Comparison of ENCODE assay signal across 8 cellular contexts in the genomic region with DNA sequence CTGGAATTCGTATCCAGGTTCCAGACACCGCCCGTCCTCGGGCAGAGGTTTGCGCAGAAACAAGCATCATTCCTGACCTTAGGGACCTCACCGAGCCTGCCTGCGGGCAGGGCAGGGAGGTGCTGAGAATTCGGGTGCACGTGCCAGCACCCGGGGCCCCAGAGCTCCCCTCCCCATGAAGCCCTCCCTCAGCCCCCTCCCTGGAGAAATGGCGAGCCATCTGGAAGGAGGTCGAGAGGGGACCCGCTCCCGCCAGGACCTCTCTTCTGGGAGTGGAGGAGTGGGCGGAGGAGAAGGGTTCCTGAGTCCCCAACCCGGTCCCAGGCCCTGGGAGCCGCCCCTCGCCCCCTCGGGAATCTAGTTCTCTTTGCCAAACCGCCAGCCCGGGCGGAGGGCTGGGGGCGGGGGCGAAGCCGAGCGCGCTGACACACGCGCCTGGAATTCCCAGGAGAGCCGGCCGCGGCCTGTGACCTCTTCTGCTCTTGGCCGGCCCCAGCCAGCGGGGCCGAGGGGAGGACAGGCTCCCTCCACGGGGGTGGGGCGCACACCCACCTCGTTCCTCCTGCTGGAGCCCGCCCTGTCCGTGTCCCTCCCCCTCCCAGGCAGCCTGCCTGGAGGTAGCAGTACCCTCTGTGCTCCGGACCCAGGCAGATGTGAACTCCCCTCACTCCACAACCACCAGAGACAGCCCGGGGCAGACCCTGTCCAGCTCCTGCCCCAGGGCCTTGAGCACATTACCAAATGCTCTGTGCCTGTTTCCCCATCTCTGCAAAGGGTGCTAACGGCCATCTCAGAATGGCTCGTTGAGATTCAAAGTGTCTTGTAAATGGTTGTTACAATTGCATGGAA. TPM values are rescaled to one million over a fixed set of nuclear protein-coding genes. Genes with fewer than 3 reads are reported as not detected.
DNase-seq lines count a peak whose midpoint lies in the region; ATAC-seq, FAIRE-seq and TF ChIP-seq lines count a peak whose summit lies in the region.

No MANE protein-coding gene starts in this region.

- H2BK120ac ChIP-seq in H1 (replicated peaks; ENCODE audit: low read depth, low read length): peak overlapping the region; percentile 78

- TF ChIP-seq CTCF in H1 (IDR thresholded peaks at IDR 0.05; ENCODE audit: control extremely low read depth in 1 of 3, insufficient read depth in 1 of 3, low read depth in 1 of 3, low read length in 3 of 3): no peak

- H2AK5ac ChIP-seq in H1 (ENCODE audit: low read depth, low read length): no peak overlapping the region

- no peak overlapping the region for H3K27ac ChIP-seq in H1 (ENCODE audit: low read depth, low read length)

- no peaks in the 10 kb centered on the region for H3K79me2 ChIP-seq in H1 (ENCODE audit: control insufficient read depth in 1 of 2, insufficient read depth in 2 of 2, low read length in 2 of 2)

- H3K23me2 ChIP-seq in H1 (ENCODE audit: low read depth, low read length): peaks cover 18% of the 10 kb centered on the region; the same call in 1 of the 2 replicates

- peaks cover 5 to 6% of the 10 kb centered on the region in 2 experiments for H4K20me1 ChIP-seq in H1 (replicated peaks in 1 of 2; ENCODE audit: control insufficient read depth in 1 of 2, insufficient read depth in 2 of 2, low read length in 2 of 2)

- POLR2A ChIA-PET in H1 (lab: Charles Lee; ENCODE audit: partially characterized antibody): interaction anchor here (1.7 kb wide), 1 partner anchor 13 kb away, joined by 9 read pairs; no protein-coding TSS in a partner anchor
- POLR2A ChIA-PET in naive thymus-derived CD8-positive, alpha-beta T cell (lab: Charles Lee): interaction anchor here (0.7 to 8.5 kb wide), 6 partner anchors 14 to 402 kb away, joined by 3 to 234 read pairs (median 11); a partner anchor contains a TSS

- no peaks in the 10 kb centered on the region for H3K36me3 Mint-ChIP-seq in naive thymus-derived CD8-positive, alpha-beta T cell

- 10% methylated on average over 30 of the region's 44 CpGs; no CpG with 5 or more reads in 1 of the 2 experiments for WGBS in H1 (ENCODE audit: extremely low coverage in 1 of 2, insufficient coverage in 1 of 2, insufficient read length in 1 of 2, insufficient replicate concordance in 2 of 2, low coverage in 1 of 2, low lambda C conversion rate in 2 of 2, missing lambda C conversion rate in 1 of 2), 2 experiments

- H3K56ac ChIP-seq in H1 (replicated peaks; ENCODE audit: insufficient read length, low read depth, low read length): no peak overlapping the region

- H2AFZ ChIP-seq in H1 (ENCODE audit: low read length): no peak overlapping the region; the same call in 1 of the 2 replicates

- DNase-seq in ELR (ENCODE audit: low read depth): peak; percentile 91
- DNase-seq in NT2/D1 (ENCODE audit: low read depth, low spot score): no peak
- peak in 1 of 2 experiments; percentile 74 for DNase-seq in H1 (ENCODE audit: low read depth in 1 of 2, low spot score in 2 of 2)
- no peak for DNase-seq in naive thymus-derived CD8-positive, alpha-beta T cell
- DNase-seq in SKM-1 treated with dmso at 0.1 percent for 144 hours (lab: John Stamatoyannopoulos, UW; ENCODE audit: unreplicated experiment): no peak
- no peak for DNase-seq in activated CD4-positive, alpha-beta T cell treated with anti-CD3 and anti-CD28 coated beads, Interleukin-2, amount 50 U/mL, for 48 hours
- no peak for DNase-seq in inferior parietal cortex (ENCODE audit: extremely low spot score)
- DNase-seq in T1000 (lab: John Stamatoyannopoulos, UW): no peak

- H4K91ac ChIP-seq in H1 (replicated peaks; ENCODE audit: insufficient read length, low read length): peak overlapping the region; percentile 40

- H3K4me1 ChIP-seq in NT2/D1 (ENCODE audit: insufficient read depth, insufficient read length) (peaks cover 28% of the 10 kb centered on the region), H1 (replicated peaks in 1 of 4; ENCODE audit: control insufficient read depth in 3 of 4, insufficient read depth in 4 of 4, low read length in 3 of 4) (peaks cover 0 to 18% (median 9%) of the 10 kb centered on the region in 4 experiments; a peak in 5 of 7 replicates)

- peak overlapping the region; percentile 57 to 89 (median 79) for H3K4me3 Mint-ChIP-seq in naive thymus-derived CD8-positive, alpha-beta T cell

- peak overlapping the region; percentile 38 for H3K4ac ChIP-seq in H1 (replicated peaks; ENCODE audit: insufficient read length, low read depth, low read length)

- H3K9ac ChIP-seq in NT2/D1 (ENCODE audit: insufficient read length, low read depth): peak overlapping the region; percentile 64
- H3K9ac ChIP-seq in H1 (replicated peaks in 1 of 4; ENCODE audit: extremely low read depth in 1 of 4, low read depth in 3 of 4, low read length in 3 of 4): no peak overlapping the region

- no peaks in the 10 kb centered on the region for H3K27me3 Mint-ChIP-seq in naive thymus-derived CD8-positive, alpha-beta T cell

- H3K14ac ChIP-seq in H1 (ENCODE audit: insufficient read length): no peak overlapping the region

- H3K9me3 ChIP-seq in NT2/D1 (ENCODE audit: insufficient read depth, low read length) (no peaks in the 10 kb centered on the region), H1 (ENCODE audit: insufficient read depth in 2 of 2, low read depth in 1 of 2, low read length in 1 of 2) (no peaks in the 10 kb centered on the region)

- H3K27me3 ChIP-seq in NT2/D1 (ENCODE audit: insufficient read depth, insufficient read length) (peaks cover 9% of the 10 kb centered on the region), H1 (replicated peaks in 1 of 4; ENCODE audit: control insufficient read depth in 3 of 4, extremely low read depth in 1 of 4, insufficient read depth in 3 of 4, low read length in 3 of 4) (peaks cover 12 to 52% (median 40%) of the 10 kb centered on the region in 4 experiments)

- peak overlapping the region; percentile 75; the same call in 1 of the 2 replicates for H2BK12ac ChIP-seq in H1 (ENCODE audit: low read depth, low read length)

- peak overlapping the region; percentile 72 to 94 for H3K4me2 ChIP-seq in H1 (ENCODE audit: insufficient read depth in 1 of 2, low read depth in 2 of 2, low read length in 2 of 2)

- H3K23ac ChIP-seq in H1 (ENCODE audit: insufficient read length): no peak overlapping the region

- peak overlapping the region; percentile 81; the same call in 1 of the 2 replicates for H4K8ac ChIP-seq in H1 (ENCODE audit: extremely low read depth, insufficient read depth, low read length)

- H3K79me1 ChIP-seq in H1 (ENCODE audit: low read depth, low read length): no peaks in the 10 kb centered on the region

- H2BK15ac ChIP-seq in H1 (ENCODE audit: low read length): no peak overlapping the region

- peak overlapping the region in 6 of 10 donors; percentile 62 to 88 (median 80) for H3K27ac Mint-ChIP-seq in naive thymus-derived CD8-positive, alpha-beta T cell

- TF ChIP-seq RAD21 in H1 (IDR thresholded peaks at IDR 0.05 in 1 of 2, conservative IDR thresholded peaks at IDR 0.05 in 1 of 2; ENCODE audit: low read depth in 2 of 2, low read length in 2 of 2): no peak

- H3K9me3 Mint-ChIP-seq in naive thymus-derived CD8-positive, alpha-beta T cell: no peaks in the 10 kb centered on the region

- no peak overlapping the region for H2BK20ac ChIP-seq in H1 (ENCODE audit: low read length)

- CTCF ChIA-PET in H1 (lab: Charles Lee; ENCODE audit: partially characterized antibody): interaction anchor here (0.6 to 4.6 kb wide), 9 partner anchors 17 to 124 kb away, joined by 3 to 25 read pairs (median 4); no protein-coding TSS in a partner anchor

- no peak for ATAC-seq in naive thymus-derived CD8-positive, alpha-beta T cell

- H3K36me3 ChIP-seq in NT2/D1 (ENCODE audit: insufficient read depth, insufficient read length, low read length) (no peaks in the 10 kb centered on the region), H1 (ENCODE audit: control insufficient read depth in 2 of 4, insufficient read depth in 4 of 4, low read length in 3 of 4) (no peaks in the 10 kb centered on the region)

- no peak for TF ChIP-seq POLR2A in H1 (IDR thresholded peaks at IDR 0.05; ENCODE audit: control extremely low read depth in 1 of 2, low read depth in 2 of 2, low read length in 2 of 2)

- no peak for FAIRE-seq in H1 (lab: Jason Lieb, UNC)

- TF ChIP-seq EP300 in H1 (IDR thresholded peaks at IDR 0.05; ENCODE audit: borderline replicate concordance in 1 of 2, low read depth in 2 of 2, low read length in 2 of 2): no peak

- H3K18ac ChIP-seq in H1 (ENCODE audit: extremely low read depth, low read length): no peak overlapping the region; the same call in 1 of the 2 replicates

- peak overlapping the region; percentile 15 for H4K5ac ChIP-seq in H1 (ENCODE audit: insufficient read length, low read depth, low read length)

- peak overlapping the region; percentile 47 for H3K4me3 ChIP-seq in NT2/D1 (ENCODE audit: insufficient read length, low read depth)
- H3K4me3 ChIP-seq in H1 (ENCODE audit: extremely low read depth in 1 of 4, insufficient read depth in 2 of 4, low read depth in 3 of 4, low read length in 4 of 4): peak overlapping the region; percentile 31 to 72 (median 37); a peak in 7 of 8 replicates

- H2BK5ac ChIP-seq in H1 (ENCODE audit: low read depth, low read length): no peak overlapping the region; the same call in 1 of the 2 replicates

- H3K4me1 Mint-ChIP-seq in naive thymus-derived CD8-positive, alpha-beta T cell: peaks cover 18 to 45% (median 28%) of the 10 kb centered on the region in 4 donors

TF ChIP-seq in H1, 55 proteins besides CTCF, POLR2A, EP300 and RAD21 (continues in another document):
- TF ChIP-seq JUND (IDR thresholded peaks at IDR 0.05; ENCODE audit: low read length) (peak; percentile 55; the same call in 1 of the 2 replicates), EGR1 (IDR thresholded peaks at IDR 0.05; ENCODE audit: borderline replicate concordance, low read depth, low read length) (peak; percentile 62; the same call in 1 of the 2 replicates), KDM1A (IDR thresholded peaks at IDR 0.05; ENCODE audit: borderline replicate concordance, low read length) (peak; percentile 42; the same call in 1 of the 2 replicates), SUZ12 (IDR thresholded peaks at IDR 0.05; ENCODE audit: low read length) (peak; percentile 56), SP1 (IDR thresholded peaks at IDR 0.05; ENCODE audit: low read depth, low read length) (no peak), TAF7 (optimal IDR thresholded peaks at IDR 0.05; ENCODE audit: borderline replicate concordance, low read depth, low read length) (peak; percentile 35)

RNA-seq across cellular contexts. Expression of a gene that starts 23.0 kb away (rescaled TPM):
- total RNA-seq in H1 (2021; fragmentation: NEBNext Ultra II Directional; extraction: Animal tissue kit (Norgen Biotek cat#: 25700)): not detected in 2 replicates
- 0.11 and 0.28 TPM in 2 replicates for polyA plus RNA-seq in H1 (2011; rRNA removed)
- polyA plus RNA-seq in H1 (2011; cell fraction: cytosol; rRNA removed): 0.26 TPM
- 0.54 TPM for polyA plus RNA-seq in H1 (2011; cell fraction: nucleus; rRNA removed)
- 0.09 to 0.15 TPM (median 0.15 TPM) in 3 of 4 replicates, not detected in the other for polyA plus RNA-seq in H1 (2012, experiment 1 of 2)
- polyA plus RNA-seq in H1 (2012, experiment 2 of 2): 0.21 TPM
- polyA plus RNA-seq in H1 (2013, experiment 1 of 2): not detected
- 0.04 TPM for polyA plus RNA-seq in H1 (2013, experiment 2 of 2)
- 0.16 TPM in 1 of 2 replicates, not detected in the other for polyA minus RNA-seq in H1 (2011; rRNA and poly(A)+ RNA removed)
- not detected for polyA minus RNA-seq in H1 (2011; cell fraction: cytosol; rRNA and poly(A)+ RNA removed)
- polyA minus RNA-seq in H1 (2011; cell fraction: nucleus; rRNA and poly(A)+ RNA removed): not detected
- 10 to 100 TPM; 36.3 to 41.4 TPM for total RNA-seq in naive thymus-derived CD8-positive, alpha-beta T cell
- 10 to 100 TPM in 1 of 3 donors, 1 to 10 TPM in 2; 9.4 to 37.2 (median 9.7) TPM for polyA plus RNA-seq in naive thymus-derived CD8-positive, alpha-beta T cell

Comparison
In these comparisons a context has a peak if more than half of its experiments do, and no peak if none do; other contexts are left out.
1. RNA of a gene that starts 23.0 kb away (total RNA-seq): 36.3 to 41.4 TPM in naive thymus-derived CD8-positive, alpha-beta T cell; not detected in H1; every median in the first group is over 10 times any median in the second.